9 cellular contexts compared by ENCODE assay signal in the genomic region with DNA sequence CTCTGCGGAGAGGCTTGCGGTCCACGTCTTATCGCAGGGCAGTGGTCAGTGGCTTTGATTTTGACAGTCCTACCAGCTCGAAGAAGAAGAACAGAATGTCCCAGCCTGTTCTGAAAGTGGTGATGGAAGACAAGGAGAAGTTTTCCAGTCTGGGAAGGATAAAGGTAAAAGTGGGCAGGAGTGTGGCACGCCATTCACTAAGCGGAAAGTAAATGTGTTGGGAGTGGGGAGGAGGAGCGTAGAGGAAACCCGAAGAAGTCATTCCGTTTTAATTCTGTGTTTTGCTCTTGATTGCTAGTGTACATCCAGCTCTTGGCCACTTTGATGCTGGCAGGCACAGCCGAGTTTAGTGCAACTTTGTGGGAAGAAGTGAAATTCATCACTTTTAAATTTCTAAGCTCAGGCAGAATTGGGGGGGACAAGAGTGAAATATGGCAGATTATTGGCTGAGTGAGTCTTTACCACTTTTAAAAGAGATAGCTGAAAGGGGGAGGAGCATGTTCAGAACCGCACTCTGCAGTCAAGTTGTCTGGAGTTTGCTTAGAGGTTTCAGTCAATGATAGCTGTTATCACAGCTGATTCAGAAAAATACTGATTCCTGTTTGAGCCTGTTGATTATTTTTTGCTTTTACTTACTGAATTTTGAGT. TPM values are rescaled to one million over a fixed set of nuclear protein-coding genes. Genes with fewer than 3 reads are reported as not detected.
DNase-seq lines count a peak whose midpoint lies in the region; ATAC-seq, FAIRE-seq and TF ChIP-seq lines count a peak whose summit lies in the region.
"Had no signal": no experiment of that assay in that cellular context is flagged by ENCODE, and none has a peak within 500 bp of the region (broad histone marks: within the 10 kb centered on the region; RNA-seq: fewer than 3 reads in every experiment).

No MANE protein-coding gene starts in this region.

- DNase-seq in Right ventricle myocardium superior (no peak), cardiac septum (ENCODE audit: low spot score) (no peak), caudate nucleus (lab: John Stamatoyannopoulos, UW) (peak in 5 of 61 donors; percentile 4 to 27 (median 6)), lung (ENCODE audit: low spot score) (no peak), aorta (no peak), activated gamma-delta T cell (lab: John Stamatoyannopoulos, UW) (no peak), GM12891 (ENCODE audit: insufficient read length, low spot score) (no peak)

- H3K27ac ChIP-seq in caudate nucleus (ENCODE audit: low read depth, low read length) (peak overlapping the region; percentile 54), lung (ENCODE audit: low read depth in 1 of 2, low read length in 1 of 2) (peak overlapping the region in 1 of 2 donors; percentile 81), aorta (ENCODE audit: low read depth in 1 of 2, low read length in 2 of 2) (peak overlapping the region; percentile 12 to 39)

- intact Hi-C loops in Right ventricle myocardium superior (cut with DNase I), result no loop called here
- intact Hi-C loops in cardiac septum (cut with DNase I), result loop anchor here (5.0 kb wide), 1 partner anchor 114 kb away; no protein-coding TSS in a partner anchor
- intact Hi-C loops in aorta (cut with DNase I), result loop anchor here (5.0 kb wide), 3 partner anchors 59 to 129 kb away; no protein-coding TSS in a partner anchor

- H3K27me3 ChIP-seq in lung (ENCODE audit: control insufficient read depth, insufficient read depth) (no peaks in the 10 kb centered on the region), aorta (ENCODE audit: control insufficient read depth in 1 of 2, insufficient read depth in 2 of 2, low read length in 1 of 2) (no peaks in the 10 kb centered on the region)

- peak overlapping the region; percentile 84 for H3K4me3 ChIP-seq in lung
- peak overlapping the region; percentile 59 to 80 for H3K4me3 ChIP-seq in aorta (ENCODE audit: low read length in 2 of 2)
- H3K4me3 ChIP-seq: GM12878 had no signal

- ATAC-seq in Right ventricle myocardium superior (ENCODE audit: poor library complexity) (peak; percentile 18), lung (ENCODE audit: insufficient read depth, low FRiP score) (no peak), aorta (ENCODE audit: low FRiP score) (peak; percentile 11), HG03342 (IDR thresholded peaks at IDR 0.05; ENCODE audit: unreplicated experiment) (no peak)

- H3K9me3 ChIP-seq in lung (ENCODE audit: control insufficient read depth in 2 of 2, insufficient read depth in 1 of 2, low read length in 1 of 2), result no peaks in the 10 kb centered on the region
- H3K9me3 ChIP-seq in aorta (ENCODE audit: control insufficient read depth, low read length), result no peaks in the 10 kb centered on the region

- no peak for TF ChIP-seq CTCF in lung (IDR thresholded peaks at IDR 0.05; ENCODE audit: control extremely low read depth, extremely low read depth)

- no peak for FAIRE-seq in GM12891 (lab: Jason Lieb, UNC)
- FAIRE-seq: GM12878 had no signal

- no peak for TF ChIP-seq POLR2A in GM12891 (IDR thresholded peaks at IDR 0.05; ENCODE audit: low read depth, low read length)

- H3K36me3 ChIP-seq in lung (ENCODE audit: control insufficient read depth in 2 of 2, insufficient read depth in 2 of 2, low read length in 2 of 2) (no peaks in the 10 kb centered on the region), aorta (ENCODE audit: control insufficient read depth in 1 of 2, insufficient read depth in 2 of 2, low read length in 1 of 2) (no peaks in the 10 kb centered on the region)

- H3K4me1 ChIP-seq in lung (ENCODE audit: control insufficient read depth in 2 of 2, insufficient read depth in 2 of 2, low read length in 2 of 2) (peaks cover 0 to 5% of the 10 kb centered on the region in 2 donors), aorta (ENCODE audit: control insufficient read depth in 1 of 2, insufficient read depth in 2 of 2, low read length in 2 of 2) (peaks cover 4 to 5% of the 10 kb centered on the region in 2 donors)

- WGBS in lung, 2 donors, result 13 to 21% methylated on average over 12 of the region's 12 CpGs
- 2 to 5% methylated on average over 12 of the region's 12 CpGs for WGBS in aorta, 2 donors

TF ChIP-seq in GM12891, 5 proteins besides CTCF, POLR2A, EP300 and RAD21:
- TF ChIP-seq PAX5 (IDR thresholded peaks at IDR 0.05; ENCODE audit: insufficient read depth, low read length, severe bottlenecking) (no peak), POLR2AphosphoS5 (IDR thresholded peaks at IDR 0.05; ENCODE audit: low read depth, low read length) (no peak), SPI1 (IDR thresholded peaks at IDR 0.05; ENCODE audit: low read depth, low read length) (no peak), POU2F2 (IDR thresholded peaks at IDR 0.05; ENCODE audit: low read depth, low read length) (no peak), TAF1 (IDR thresholded peaks at IDR 0.05; ENCODE audit: low read depth, low read length) (no peak)
TF ChIP-seq in GM12891: peak in this region for 0.

RNA-seq across cellular contexts. Expression of gene ARHGEF26, which starts 1.8 kb away (rescaled TPM):
- total RNA-seq in Right ventricle myocardium superior, result 0.97 TPM
- 2.9 TPM for total RNA-seq in cardiac septum
- total RNA-seq in lung, result 10 to 100 TPM; 34.8 to 45.5 TPM
- 10 to 100 TPM; 12.3 to 22.1 TPM for polyA plus RNA-seq in lung
- 10 to 100 TPM; 16.4 to 26.9 TPM for total RNA-seq in aorta
- 10 to 100 TPM; 24.5 to 31.5 TPM for polyA plus RNA-seq in aorta
- 0.04 TPM for polyA plus RNA-seq in GM12891 (2012; ENCODE audit: low read depth, missing spikeins)

Comparison
In these comparisons a context has a peak if more than half of its experiments do, and no peak if none do; other contexts are left out.
1. ATAC-seq: peak in Right ventricle myocardium superior (single experiment) and aorta (single experiment); none in lung (single experiment) and HG03342 (single experiment).